1 cellular context compared by ENCODE assay signal in the genomic region with DNA sequence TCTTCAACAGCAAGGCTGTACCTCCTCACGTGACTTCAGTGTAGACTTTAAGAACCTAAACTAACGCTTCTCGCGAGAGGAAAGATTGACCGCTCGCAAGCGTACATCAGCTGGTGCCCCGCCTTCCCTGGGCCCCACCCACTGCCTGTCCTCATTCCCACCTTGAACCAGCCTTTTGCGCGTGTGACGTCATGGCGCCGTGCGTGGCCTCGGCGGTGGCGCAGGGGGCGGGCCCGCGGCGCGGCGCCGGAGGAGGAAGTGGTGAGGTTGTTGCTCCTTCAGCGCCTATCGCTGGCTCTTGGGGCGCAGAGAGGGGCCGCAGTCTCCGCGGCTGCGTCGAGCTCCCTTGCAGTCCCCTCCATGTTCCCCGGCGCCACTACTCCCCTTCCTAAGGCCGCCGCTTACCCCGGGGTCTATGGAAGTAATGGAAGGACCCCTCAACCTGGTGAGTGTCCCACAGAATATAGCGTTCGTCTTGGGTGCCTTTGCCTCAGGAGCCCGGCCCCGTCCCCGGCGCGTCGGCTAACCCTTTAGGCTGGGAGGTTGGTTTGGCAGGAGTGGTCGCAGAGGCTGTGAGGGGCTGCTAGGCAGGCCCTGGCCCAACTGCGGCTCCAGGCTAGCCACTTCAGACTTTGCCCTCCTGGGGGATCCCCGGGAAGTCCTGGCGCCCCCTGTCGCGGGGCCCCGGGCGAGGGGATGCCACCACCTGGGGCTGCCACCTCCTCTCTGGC.
TF ChIP-seq lines count a peak whose summit lies in the region.

A gene (plus strand): TSS at position 273 of the 731 bp plus-strand sequence. CDS start 143 bp downstream, at position 416.

TF ChIP-seq in GM12878, 131 proteins besides CTCF, POLR2A, EP300 and RAD21 (continued from another document and continues in another):
- TF ChIP-seq HDAC2 (IDR thresholded peaks at IDR 0.05) (no peak), TBL1XR1 (IDR thresholded peaks at IDR 0.05; ENCODE audit: low read depth, low read length) (no peak), ZNF274 (IDR thresholded peaks at IDR 0.05; ENCODE audit: insufficient read depth, insufficient read length) (no peak), KAT2A (conservative IDR thresholded peaks at IDR 0.05; ENCODE audit: control insufficient read depth, low read depth, low read length) (no peak), CREM (IDR thresholded peaks at IDR 0.05; ENCODE audit: low read depth) (peak; percentile 90), ZSCAN29 (IDR thresholded peaks at IDR 0.05) (no peak), GABPA (IDR thresholded peaks at IDR 0.05; ENCODE audit: low read depth) (no peak), BRCA1 (IDR thresholded peaks at IDR 0.05; ENCODE audit: low read depth, low read length) (peak; percentile 85), ZNF24 (IDR thresholded peaks at IDR 0.05) (no peak), SREBF1 (IDR thresholded peaks at IDR 0.05; ENCODE audit: low read length) (no peak; the same call in none of the 2 replicates), IKZF2 (IDR thresholded peaks at IDR 0.05) (peak; percentile 28 to 47; a peak in 1 of 4 replicates), RFX5 (IDR thresholded peaks at IDR 0.05; ENCODE audit: low read depth, low read length) (peak; percentile 68), NFYA (IDR thresholded peaks at IDR 0.05; ENCODE audit: borderline replicate concordance, low read depth, low read length) (no peak), NR2C2 (IDR thresholded peaks at IDR 0.05; ENCODE audit: borderline replicate concordance, control insufficient read depth, insufficient read length, low read depth) (no peak), PML (IDR thresholded peaks at IDR 0.05; ENCODE audit: low read length) (peak; percentile 95), ZNF207 (IDR thresholded peaks at IDR 0.05; ENCODE audit: borderline replicate concordance) (peak; percentile 82), SMARCA5 (IDR thresholded peaks at IDR 0.05) (peak; percentile 64; the same call in 1 of the 2 replicates), CBX3 (IDR thresholded peaks at IDR 0.05; ENCODE audit: borderline replicate concordance, low read depth) (no peak), HDAC6 (IDR thresholded peaks at IDR 0.05; ENCODE audit: unreplicated experiment) (peak; percentile 52), NFXL1 (IDR thresholded peaks at IDR 0.05; ENCODE audit: borderline replicate concordance) (no peak), ZBED1 (IDR thresholded peaks at IDR 0.05; ENCODE audit: borderline replicate concordance) (no peak), NBN (IDR thresholded peaks at IDR 0.05) (peak; percentile 77), KLF5 (IDR thresholded peaks at IDR 0.05; ENCODE audit: partially characterized antibody) (peak; percentile 68)
- TF ChIP-seq, protein P1, sequence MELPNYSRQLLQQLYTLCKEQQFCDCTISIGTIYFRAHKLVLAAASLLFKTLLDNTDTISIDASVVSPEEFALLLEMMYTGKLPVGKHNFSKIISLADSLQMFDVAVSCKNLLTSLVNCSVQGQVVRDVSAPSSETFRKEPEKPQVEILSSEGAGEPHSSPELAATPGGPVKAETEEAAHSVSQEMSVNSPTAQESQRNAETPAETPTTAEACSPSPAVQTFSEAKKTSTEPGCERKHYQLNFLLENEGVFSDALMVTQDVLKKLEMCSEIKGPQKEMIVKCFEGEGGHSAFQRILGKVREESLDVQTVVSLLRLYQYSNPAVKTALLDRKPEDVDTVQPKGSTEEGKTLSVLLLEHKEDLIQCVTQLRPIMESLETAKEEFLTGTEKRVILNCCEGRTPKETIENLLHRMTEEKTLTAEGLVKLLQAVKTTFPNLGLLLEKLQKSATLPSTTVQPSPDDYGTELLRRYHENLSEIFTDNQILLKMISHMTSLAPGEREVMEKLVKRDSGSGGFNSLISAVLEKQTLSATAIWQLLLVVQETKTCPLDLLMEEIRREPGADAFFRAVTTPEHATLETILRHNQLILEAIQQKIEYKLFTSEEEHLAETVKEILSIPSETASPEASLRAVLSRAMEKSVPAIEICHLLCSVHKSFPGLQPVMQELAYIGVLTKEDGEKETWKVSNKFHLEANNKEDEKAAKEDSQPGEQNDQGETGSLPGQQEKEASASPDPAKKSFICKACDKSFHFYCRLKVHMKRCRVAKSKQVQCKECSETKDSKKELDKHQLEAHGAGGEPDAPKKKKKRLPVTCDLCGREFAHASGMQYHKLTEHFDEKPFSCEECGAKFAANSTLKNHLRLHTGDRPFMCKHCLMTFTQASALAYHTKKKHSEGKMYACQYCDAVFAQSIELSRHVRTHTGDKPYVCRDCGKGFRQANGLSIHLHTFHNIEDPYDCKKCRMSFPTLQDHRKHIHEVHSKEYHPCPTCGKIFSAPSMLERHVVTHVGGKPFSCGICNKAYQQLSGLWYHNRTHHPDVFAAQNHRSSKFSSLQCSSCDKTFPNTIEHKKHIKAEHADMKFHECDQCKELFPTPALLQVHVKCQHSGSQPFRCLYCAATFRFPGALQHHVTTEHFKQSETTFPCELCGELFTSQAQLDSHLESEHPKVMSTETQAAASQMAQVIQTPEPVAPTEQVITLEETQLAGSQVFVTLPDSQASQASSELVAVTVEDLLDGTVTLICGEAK (IDR thresholded peaks at IDR 0.05; ENCODE audit: borderline replicate concordance) = 0 out of 2 replicates have a peak, but pooled peaks have one; percentile 32
- TF ChIP-seq, protein P2, sequence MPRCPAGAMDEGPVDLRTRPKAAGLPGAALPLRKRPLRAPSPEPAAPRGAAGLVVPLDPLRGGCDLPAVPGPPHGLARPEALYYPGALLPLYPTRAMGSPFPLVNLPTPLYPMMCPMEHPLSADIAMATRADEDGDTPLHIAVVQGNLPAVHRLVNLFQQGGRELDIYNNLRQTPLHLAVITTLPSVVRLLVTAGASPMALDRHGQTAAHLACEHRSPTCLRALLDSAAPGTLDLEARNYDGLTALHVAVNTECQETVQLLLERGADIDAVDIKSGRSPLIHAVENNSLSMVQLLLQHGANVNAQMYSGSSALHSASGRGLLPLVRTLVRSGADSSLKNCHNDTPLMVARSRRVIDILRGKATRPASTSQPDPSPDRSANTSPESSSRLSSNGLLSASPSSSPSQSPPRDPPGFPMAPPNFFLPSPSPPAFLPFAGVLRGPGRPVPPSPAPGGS (IDR thresholded peaks at IDR 0.05; ENCODE audit: borderline replicate concordance, insufficient read depth, low read depth, low read length, poor library complexity, severe bottlenecking) = peak; percentile 31
- TF ChIP-seq, protein P3, sequence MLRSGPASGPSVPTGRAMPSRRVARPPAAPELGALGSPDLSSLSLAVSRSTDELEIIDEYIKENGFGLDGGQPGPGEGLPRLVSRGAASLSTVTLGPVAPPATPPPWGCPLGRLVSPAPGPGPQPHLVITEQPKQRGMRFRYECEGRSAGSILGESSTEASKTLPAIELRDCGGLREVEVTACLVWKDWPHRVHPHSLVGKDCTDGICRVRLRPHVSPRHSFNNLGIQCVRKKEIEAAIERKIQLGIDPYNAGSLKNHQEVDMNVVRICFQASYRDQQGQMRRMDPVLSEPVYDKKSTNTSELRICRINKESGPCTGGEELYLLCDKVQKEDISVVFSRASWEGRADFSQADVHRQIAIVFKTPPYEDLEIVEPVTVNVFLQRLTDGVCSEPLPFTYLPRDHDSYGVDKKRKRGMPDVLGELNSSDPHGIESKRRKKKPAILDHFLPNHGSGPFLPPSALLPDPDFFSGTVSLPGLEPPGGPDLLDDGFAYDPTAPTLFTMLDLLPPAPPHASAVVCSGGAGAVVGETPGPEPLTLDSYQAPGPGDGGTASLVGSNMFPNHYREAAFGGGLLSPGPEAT (IDR thresholded peaks at IDR 0.05; ENCODE audit: low read depth) = peak; percentile 56; the same call in 1 of the 2 replicates
- TF ChIP-seq, protein P4, sequence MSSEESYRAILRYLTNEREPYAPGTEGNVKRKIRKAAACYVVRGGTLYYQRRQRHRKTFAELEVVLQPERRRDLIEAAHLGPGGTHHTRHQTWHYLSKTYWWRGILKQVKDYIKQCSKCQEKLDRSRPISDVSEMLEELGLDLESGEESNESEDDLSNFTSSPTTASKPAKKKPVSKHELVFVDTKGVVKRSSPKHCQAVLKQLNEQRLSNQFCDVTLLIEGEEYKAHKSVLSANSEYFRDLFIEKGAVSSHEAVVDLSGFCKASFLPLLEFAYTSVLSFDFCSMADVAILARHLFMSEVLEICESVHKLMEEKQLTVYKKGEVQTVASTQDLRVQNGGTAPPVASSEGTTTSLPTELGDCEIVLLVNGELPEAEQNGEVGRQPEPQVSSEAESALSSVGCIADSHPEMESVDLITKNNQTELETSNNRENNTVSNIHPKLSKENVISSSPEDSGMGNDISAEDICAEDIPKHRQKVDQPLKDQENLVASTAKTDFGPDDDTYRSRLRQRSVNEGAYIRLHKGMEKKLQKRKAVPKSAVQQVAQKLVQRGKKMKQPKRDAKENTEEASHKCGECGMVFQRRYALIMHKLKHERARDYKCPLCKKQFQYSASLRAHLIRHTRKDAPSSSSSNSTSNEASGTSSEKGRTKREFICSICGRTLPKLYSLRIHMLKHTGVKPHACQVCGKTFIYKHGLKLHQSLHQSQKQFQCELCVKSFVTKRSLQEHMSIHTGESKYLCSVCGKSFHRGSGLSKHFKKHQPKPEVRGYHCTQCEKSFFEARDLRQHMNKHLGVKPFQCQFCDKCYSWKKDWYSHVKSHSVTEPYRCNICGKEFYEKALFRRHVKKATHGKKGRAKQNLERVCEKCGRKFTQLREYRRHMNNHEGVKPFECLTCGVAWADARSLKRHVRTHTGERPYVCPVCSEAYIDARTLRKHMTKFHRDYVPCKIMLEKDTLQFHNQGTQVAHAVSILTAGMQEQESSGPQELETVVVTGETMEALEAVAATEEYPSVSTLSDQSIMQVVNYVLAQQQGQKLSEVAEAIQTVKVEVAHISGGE (CRISPR knock-in tag; IDR thresholded peaks at IDR 0.05) = no peak
- TF ChIP-seq, protein P5, sequence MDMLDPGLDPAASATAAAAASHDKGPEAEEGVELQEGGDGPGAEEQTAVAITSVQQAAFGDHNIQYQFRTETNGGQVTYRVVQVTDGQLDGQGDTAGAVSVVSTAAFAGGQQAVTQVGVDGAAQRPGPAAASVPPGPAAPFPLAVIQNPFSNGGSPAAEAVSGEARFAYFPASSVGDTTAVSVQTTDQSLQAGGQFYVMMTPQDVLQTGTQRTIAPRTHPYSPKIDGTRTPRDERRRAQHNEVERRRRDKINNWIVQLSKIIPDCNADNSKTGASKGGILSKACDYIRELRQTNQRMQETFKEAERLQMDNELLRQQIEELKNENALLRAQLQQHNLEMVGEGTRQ (IDR thresholded peaks at IDR 0.05; ENCODE audit: borderline replicate concordance, low read depth, low read length) = peak; percentile 92
- TF ChIP-seq, protein P6, sequence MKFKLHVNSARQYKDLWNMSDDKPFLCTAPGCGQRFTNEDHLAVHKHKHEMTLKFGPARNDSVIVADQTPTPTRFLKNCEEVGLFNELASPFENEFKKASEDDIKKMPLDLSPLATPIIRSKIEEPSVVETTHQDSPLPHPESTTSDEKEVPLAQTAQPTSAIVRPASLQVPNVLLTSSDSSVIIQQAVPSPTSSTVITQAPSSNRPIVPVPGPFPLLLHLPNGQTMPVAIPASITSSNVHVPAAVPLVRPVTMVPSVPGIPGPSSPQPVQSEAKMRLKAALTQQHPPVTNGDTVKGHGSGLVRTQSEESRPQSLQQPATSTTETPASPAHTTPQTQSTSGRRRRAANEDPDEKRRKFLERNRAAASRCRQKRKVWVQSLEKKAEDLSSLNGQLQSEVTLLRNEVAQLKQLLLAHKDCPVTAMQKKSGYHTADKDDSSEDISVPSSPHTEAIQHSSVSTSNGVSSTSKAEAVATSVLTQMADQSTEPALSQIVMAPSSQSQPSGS (IDR thresholded peaks at IDR 0.05; ENCODE audit: low read length) = peak; percentile 60; the same call in 1 of the 2 replicates
- TF ChIP-seq, protein P7, sequence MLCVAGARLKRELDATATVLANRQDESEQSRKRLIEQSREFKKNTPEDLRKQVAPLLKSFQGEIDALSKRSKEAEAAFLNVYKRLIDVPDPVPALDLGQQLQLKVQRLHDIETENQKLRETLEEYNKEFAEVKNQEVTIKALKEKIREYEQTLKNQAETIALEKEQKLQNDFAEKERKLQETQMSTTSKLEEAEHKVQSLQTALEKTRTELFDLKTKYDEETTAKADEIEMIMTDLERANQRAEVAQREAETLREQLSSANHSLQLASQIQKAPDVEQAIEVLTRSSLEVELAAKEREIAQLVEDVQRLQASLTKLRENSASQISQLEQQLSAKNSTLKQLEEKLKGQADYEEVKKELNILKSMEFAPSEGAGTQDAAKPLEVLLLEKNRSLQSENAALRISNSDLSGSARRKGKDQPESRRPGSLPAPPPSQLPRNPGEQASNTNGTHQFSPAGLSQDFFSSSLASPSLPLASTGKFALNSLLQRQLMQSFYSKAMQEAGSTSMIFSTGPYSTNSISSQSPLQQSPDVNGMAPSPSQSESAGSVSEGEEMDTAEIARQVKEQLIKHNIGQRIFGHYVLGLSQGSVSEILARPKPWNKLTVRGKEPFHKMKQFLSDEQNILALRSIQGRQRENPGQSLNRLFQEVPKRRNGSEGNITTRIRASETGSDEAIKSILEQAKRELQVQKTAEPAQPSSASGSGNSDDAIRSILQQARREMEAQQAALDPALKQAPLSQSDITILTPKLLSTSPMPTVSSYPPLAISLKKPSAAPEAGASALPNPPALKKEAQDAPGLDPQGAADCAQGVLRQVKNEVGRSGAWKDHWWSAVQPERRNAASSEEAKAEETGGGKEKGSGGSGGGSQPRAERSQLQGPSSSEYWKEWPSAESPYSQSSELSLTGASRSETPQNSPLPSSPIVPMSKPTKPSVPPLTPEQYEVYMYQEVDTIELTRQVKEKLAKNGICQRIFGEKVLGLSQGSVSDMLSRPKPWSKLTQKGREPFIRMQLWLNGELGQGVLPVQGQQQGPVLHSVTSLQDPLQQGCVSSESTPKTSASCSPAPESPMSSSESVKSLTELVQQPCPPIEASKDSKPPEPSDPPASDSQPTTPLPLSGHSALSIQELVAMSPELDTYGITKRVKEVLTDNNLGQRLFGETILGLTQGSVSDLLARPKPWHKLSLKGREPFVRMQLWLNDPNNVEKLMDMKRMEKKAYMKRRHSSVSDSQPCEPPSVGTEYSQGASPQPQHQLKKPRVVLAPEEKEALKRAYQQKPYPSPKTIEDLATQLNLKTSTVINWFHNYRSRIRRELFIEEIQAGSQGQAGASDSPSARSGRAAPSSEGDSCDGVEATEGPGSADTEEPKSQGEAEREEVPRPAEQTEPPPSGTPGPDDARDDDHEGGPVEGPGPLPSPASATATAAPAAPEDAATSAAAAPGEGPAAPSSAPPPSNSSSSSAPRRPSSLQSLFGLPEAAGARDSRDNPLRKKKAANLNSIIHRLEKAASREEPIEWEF (IDR thresholded peaks at IDR 0.05; ENCODE audit: insufficient replicate concordance, low read depth, low read length) = no peak
- TF ChIP-seq, protein P8, sequence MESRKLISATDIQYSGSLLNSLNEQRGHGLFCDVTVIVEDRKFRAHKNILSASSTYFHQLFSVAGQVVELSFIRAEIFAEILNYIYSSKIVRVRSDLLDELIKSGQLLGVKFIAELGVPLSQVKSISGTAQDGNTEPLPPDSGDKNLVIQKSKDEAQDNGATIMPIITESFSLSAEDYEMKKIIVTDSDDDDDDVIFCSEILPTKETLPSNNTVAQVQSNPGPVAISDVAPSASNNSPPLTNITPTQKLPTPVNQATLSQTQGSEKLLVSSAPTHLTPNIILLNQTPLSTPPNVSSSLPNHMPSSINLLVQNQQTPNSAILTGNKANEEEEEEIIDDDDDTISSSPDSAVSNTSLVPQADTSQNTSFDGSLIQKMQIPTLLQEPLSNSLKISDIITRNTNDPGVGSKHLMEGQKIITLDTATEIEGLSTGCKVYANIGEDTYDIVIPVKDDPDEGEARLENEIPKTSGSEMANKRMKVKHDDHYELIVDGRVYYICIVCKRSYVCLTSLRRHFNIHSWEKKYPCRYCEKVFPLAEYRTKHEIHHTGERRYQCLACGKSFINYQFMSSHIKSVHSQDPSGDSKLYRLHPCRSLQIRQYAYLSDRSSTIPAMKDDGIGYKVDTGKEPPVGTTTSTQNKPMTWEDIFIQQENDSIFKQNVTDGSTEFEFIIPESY (IDR thresholded peaks at IDR 0.05) = 0 out of 2 replicates have a peak, but pooled peaks have one; percentile 47
